In genomic region chr15:95377251-95377852, GRCh38 we compare ENCODE assay signal across 24 cellular contexts.
"Had no signal": no experiment of that assay in that cellular context is flagged by ENCODE, and none has a peak within 500 bp of the region (broad histone marks: within the 10 kb centered on the region; RNA-seq: fewer than 3 reads in every experiment).

No MANE protein-coding gene starts in this region.

- H3K4me3 ChIP-seq: gastrocnemius medialis, heart left ventricle, left lung, ovary, psoas muscle, skin epidermis, thoracic aorta, tibial nerve, vagina had no signal

- ATAC-seq: esophagus mucosa; gastrocnemius medialis; heart left ventricle; left cardiac atrium; left lung; naive thymus-derived CD4-positive, alpha-beta T cell; psoas muscle; right cardiac atrium; stimulated activated naive B cell treated with anti-CD40 and anti-IgM and Interleukin-4, amounts not matched to agents 10 μg/mL and 1 μg/mL and 100 μg/mL, for 72 hours had no signal

- DNase-seq: cortex of kidney; gastrocnemius medialis; heart left ventricle; hippocampal formation; left cardiac atrium; left lung; mesendoderm; midbrain; naive thymus-derived CD4-positive, alpha-beta T cell; nephron progenitor cell; occipital lobe; ovary; posterior cingulate gyrus; psoas muscle; right cardiac atrium; stimulated activated CD4-positive, alpha-beta T cell treated with anti-CD3 and anti-CD28 coated beads, Interleukin-15, amount 100 ng/mL, for 24 hours; stimulated activated CD4-positive, alpha-beta T cell treated with anti-CD3 and anti-CD28 coated beads, Interleukin-2, amount 100 ng/mL, for 48 hours; stimulated activated naive B cell treated with anti-CD40 and anti-IgM and Interleukin-4, amounts not matched to agents 10 μg/mL and 1 μg/mL and 100 μg/mL, for 72 hours had no signal

- H3K9me3 ChIP-seq: gastrocnemius medialis, heart left ventricle, left lung, ovary, psoas muscle, thoracic aorta, tibial nerve, vagina had no signal

- H3K4me1 ChIP-seq: gastrocnemius medialis, heart left ventricle, left lung, psoas muscle, vagina had no signal

- H3K27me3 ChIP-seq: gastrocnemius medialis, heart left ventricle, left lung, ovary, tibial nerve, vagina had no signal

- H3K27ac ChIP-seq: epithelial cell of prostate, gastrocnemius medialis, heart left ventricle, left lung, ovary, psoas muscle, skin epidermis, thoracic aorta, tibial nerve, vagina had no signal

- H3K36me3 ChIP-seq: gastrocnemius medialis, heart left ventricle, left lung, ovary, thoracic aorta, tibial nerve, vagina had no signal
